Comparison of ENCODE assay signal across 1 cellular context in the genomic region with DNA sequence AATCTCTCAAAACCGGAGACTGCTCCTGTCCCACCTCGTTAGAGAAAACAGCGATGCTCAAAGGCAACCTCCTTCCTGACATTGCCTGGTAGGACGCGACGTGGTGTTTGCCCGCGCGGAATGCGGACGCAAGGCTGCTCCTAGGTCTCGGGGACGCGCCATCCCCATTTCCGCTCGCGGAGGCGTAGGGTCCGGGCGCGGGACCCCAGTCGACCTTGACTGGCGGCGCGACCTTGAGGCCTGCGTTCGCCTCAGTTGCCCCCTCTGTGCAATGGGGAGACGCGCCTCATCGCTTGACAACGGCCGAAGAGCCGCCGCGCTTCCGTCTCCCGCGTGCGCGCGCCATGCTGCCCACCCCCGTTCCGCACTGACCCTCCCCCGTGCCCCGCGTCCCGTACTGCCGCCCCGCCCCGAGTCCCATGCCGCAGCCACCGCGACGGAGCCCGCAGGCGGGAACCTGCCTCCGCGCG.
A peak's percentile ranks its signal among the peaks of the same experiment; 100 is the strongest.
TF ChIP-seq lines count a peak whose summit lies in the region.

No MANE protein-coding gene starts in this region.

TF ChIP-seq in HepG2, 621 proteins besides CTCF, POLR2A, EP300 and RAD21 (continued from another document and continues in another):
- TF ChIP-seq AHDC1 (CRISPR knock-in tag; IDR thresholded peaks at IDR 0.05; ENCODE audit: borderline replicate concordance) (0 out of 2 replicates have a peak, but pooled peaks have one; percentile 65), MLXIP (CRISPR knock-in tag; IDR thresholded peaks at IDR 0.05; ENCODE audit: borderline replicate concordance) (no peak), ZNF790 (CRISPR knock-in tag; IDR thresholded peaks at IDR 0.05; ENCODE audit: borderline replicate concordance) (no peak), HOXA7 (CRISPR knock-in tag; IDR thresholded peaks at IDR 0.05) (no peak; the same call in 1 of the 2 replicates), NFYB (CRISPR knock-in tag; IDR thresholded peaks at IDR 0.05) (no peak), MIER3 (CRISPR knock-in tag; IDR thresholded peaks at IDR 0.05; ENCODE audit: borderline replicate concordance) (no peak), REPIN1 (CRISPR knock-in tag; IDR thresholded peaks at IDR 0.05; ENCODE audit: borderline replicate concordance, low read depth) (peak; percentile 47; the same call in 1 of the 2 replicates), ZNF460 (CRISPR knock-in tag; IDR thresholded peaks at IDR 0.05; ENCODE audit: borderline replicate concordance) (no peak), SYNCRIP (IDR thresholded peaks at IDR 0.05; ENCODE audit: insufficient read depth, low read depth, low read length) (no peak), PITX1 (CRISPR knock-in tag; IDR thresholded peaks at IDR 0.05) (peak; percentile 54), ZNF850 (CRISPR knock-in tag; conservative IDR thresholded peaks at IDR 0.05) (no peak), ZNF530 (CRISPR knock-in tag; IDR thresholded peaks at IDR 0.05; ENCODE audit: low read depth) (no peak), CBX2 (IDR thresholded peaks at IDR 0.05; ENCODE audit: low read depth, low read length) (no peak), CBX2 (CRISPR knock-in tag; IDR thresholded peaks at IDR 0.05; ENCODE audit: low read depth) (no peak), ZNF431 (CRISPR knock-in tag; IDR thresholded peaks at IDR 0.05; ENCODE audit: borderline replicate concordance, low read depth) (peak; percentile 20; the same call in 1 of the 2 replicates), TOE1 (CRISPR knock-in tag; IDR thresholded peaks at IDR 0.05) (no peak), DMAP1 (CRISPR knock-in tag; IDR thresholded peaks at IDR 0.05) (peak; percentile 30), ZNF451 (CRISPR knock-in tag; IDR thresholded peaks at IDR 0.05) (peak; percentile 81), ZC3H4 (CRISPR knock-in tag; IDR thresholded peaks at IDR 0.05; ENCODE audit: borderline replicate concordance) (no peak), ZNF781 (CRISPR knock-in tag; IDR thresholded peaks at IDR 0.05; ENCODE audit: borderline replicate concordance, not compliant biosample characterization) (no peak), ATF7-NPFF (CRISPR knock-in tag; IDR thresholded peaks at IDR 0.05; ENCODE audit: low read depth) (0 out of 2 replicates have a peak, but pooled peaks have one; percentile 40)
- TF ChIP-seq, protein P1, sequence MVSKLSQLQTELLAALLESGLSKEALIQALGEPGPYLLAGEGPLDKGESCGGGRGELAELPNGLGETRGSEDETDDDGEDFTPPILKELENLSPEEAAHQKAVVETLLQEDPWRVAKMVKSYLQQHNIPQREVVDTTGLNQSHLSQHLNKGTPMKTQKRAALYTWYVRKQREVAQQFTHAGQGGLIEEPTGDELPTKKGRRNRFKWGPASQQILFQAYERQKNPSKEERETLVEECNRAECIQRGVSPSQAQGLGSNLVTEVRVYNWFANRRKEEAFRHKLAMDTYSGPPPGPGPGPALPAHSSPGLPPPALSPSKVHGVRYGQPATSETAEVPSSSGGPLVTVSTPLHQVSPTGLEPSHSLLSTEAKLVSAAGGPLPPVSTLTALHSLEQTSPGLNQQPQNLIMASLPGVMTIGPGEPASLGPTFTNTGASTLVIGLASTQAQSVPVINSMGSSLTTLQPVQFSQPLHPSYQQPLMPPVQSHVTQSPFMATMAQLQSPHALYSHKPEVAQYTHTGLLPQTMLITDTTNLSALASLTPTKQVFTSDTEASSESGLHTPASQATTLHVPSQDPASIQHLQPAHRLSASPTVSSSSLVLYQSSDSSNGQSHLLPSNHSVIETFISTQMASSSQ (IDR thresholded peaks at IDR 0.05; ENCODE audit: low read depth): no peak
- TF ChIP-seq, protein P1 (CRISPR knock-in tag; IDR thresholded peaks at IDR 0.05; ENCODE audit: borderline replicate concordance): peak; percentile 14; the same call in 1 of the 2 replicates
- TF ChIP-seq, protein P2, sequence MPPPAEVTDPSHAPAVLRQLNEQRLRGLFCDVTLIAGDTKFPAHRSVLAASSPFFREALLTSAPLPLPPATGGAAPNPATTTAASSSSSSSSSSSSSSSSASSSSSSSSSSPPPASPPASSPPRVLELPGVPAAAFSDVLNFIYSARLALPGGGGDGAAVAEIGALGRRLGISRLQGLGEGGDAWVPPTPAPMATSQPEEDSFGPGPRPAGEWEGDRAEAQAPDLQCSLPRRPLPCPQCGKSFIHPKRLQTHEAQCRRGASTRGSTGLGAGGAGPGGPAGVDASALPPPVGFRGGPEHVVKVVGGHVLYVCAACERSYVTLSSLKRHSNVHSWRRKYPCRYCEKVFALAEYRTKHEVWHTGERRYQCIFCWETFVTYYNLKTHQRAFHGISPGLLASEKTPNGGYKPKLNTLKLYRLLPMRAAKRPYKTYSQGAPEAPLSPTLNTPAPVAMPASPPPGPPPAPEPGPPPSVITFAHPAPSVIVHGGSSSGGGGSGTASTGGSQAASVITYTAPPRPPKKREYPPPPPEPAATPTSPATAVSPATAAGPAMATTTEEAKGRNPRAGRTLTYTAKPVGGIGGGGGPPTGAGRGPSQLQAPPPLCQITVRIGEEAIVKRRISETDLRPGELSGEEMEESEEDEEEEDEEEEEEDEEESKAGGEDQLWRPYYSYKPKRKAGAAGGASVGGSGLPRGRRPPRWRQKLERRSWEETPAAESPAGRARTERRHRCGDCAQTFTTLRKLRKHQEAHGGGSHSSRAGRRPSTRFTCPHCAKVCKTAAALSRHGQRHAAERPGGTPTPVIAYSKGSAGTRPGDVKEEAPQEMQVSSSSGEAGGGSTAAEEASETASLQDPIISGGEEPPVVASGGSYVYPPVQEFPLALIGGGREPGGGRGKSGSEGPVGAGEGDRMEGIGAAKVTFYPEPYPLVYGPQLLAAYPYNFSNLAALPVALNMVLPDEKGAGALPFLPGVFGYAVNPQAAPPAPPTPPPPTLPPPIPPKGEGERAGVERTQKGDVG (CRISPR knock-in tag; IDR thresholded peaks at IDR 0.05; ENCODE audit: borderline replicate concordance): no peak
- TF ChIP-seq, protein P3, sequence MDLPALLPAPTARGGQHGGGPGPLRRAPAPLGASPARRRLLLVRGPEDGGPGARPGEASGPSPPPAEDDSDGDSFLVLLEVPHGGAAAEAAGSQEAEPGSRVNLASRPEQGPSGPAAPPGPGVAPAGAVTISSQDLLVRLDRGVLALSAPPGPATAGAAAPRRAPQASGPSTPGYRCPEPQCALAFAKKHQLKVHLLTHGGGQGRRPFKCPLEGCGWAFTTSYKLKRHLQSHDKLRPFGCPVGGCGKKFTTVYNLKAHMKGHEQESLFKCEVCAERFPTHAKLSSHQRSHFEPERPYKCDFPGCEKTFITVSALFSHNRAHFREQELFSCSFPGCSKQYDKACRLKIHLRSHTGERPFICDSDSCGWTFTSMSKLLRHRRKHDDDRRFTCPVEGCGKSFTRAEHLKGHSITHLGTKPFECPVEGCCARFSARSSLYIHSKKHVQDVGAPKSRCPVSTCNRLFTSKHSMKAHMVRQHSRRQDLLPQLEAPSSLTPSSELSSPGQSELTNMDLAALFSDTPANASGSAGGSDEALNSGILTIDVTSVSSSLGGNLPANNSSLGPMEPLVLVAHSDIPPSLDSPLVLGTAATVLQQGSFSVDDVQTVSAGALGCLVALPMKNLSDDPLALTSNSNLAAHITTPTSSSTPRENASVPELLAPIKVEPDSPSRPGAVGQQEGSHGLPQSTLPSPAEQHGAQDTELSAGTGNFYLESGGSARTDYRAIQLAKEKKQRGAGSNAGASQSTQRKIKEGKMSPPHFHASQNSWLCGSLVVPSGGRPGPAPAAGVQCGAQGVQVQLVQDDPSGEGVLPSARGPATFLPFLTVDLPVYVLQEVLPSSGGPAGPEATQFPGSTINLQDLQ (CRISPR knock-in tag; IDR thresholded peaks at IDR 0.05): no peak
